Comparison of ENCODE assay signal across 8 cellular contexts in the genomic region with DNA sequence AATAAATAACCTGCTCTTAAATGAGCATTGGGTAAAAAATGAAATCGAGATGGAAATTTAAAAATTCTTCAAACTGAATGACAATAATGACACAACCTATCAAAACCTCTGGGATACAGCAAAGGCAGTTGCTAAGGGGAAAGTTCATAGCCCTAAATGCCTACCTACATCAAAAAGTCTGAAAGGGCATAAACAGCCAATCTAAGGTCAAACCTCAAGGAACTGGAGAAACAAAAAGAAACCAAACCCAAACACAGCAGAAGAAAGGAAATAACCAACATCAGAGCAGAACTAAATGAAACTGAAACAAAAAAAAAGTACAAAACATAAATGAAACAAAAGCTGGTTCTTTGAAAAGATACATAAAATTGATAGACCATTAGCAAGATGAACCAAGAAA.
A peak's percentile ranks its signal among the peaks of the same experiment; 100 is the strongest.
DNase-seq lines count a peak whose midpoint lies in the region; ATAC-seq and TF ChIP-seq lines count a peak whose summit lies in the region.
"Not testable (repeated sequence)": the region's sequence is repeated elsewhere in the genome, so short reads cannot be mapped to it uniquely, and the experiment has no call there.

No MANE protein-coding gene starts in this region.

- H3K4me3 Mint-ChIP-seq in CD8-positive, alpha-beta T cell, result peak overlapping the region; percentile 26
- peak overlapping the region; percentile 34 for H3K4me3 Mint-ChIP-seq in activated CD4-positive, alpha-beta T cell treated with anti-CD3 and anti-CD28 coated beads, Interleukin-2, amount 10 ng/mL, durations not matched to agents 24 days and 14 days
- H3K4me3 Mint-ChIP-seq in activated T-cell treated with anti-CD3 and anti-CD28 coated beads, Interleukin-2, amount 50 U/mL, for 24 hours; natural killer cell: not testable (repeated sequence)
- peak overlapping the region; percentile 64 for H3K4me3 Mint-ChIP-seq in activated naive CD4-positive, alpha-beta T cell treated with anti-CD3 and anti-CD28 coated beads, Interleukin-2, amount 50 U/mL, for 24 hours

- H3K4me1 Mint-ChIP-seq in CD8-positive, alpha-beta T cell (ENCODE audit: low read depth), result peaks cover 11% of the 10 kb centered on the region
- peaks cover 10% of the 10 kb centered on the region for H3K4me1 Mint-ChIP-seq in activated CD4-positive, alpha-beta T cell treated with anti-CD3 and anti-CD28 coated beads, Interleukin-2, amount 10 ng/mL, durations not matched to agents 24 days and 14 days
- H3K4me1 Mint-ChIP-seq in activated T-cell treated with anti-CD3 and anti-CD28 coated beads, Interleukin-2, amount 50 U/mL, for 24 hours (ENCODE audit: low read depth), result peaks cover 17% of the 10 kb centered on the region
- peaks cover 34% of the 10 kb centered on the region for H3K4me1 Mint-ChIP-seq in activated naive CD4-positive, alpha-beta T cell treated with anti-CD3 and anti-CD28 coated beads, Interleukin-2, amount 50 U/mL, for 24 hours
- peaks cover 7 to 12% of the 10 kb centered on the region in 2 donors for H3K4me1 Mint-ChIP-seq in natural killer cell

- CTCF ChIA-PET in CD8-positive, alpha-beta T cell (lab: Charles Lee), result interaction anchor here (0.7 kb wide), 1 partner anchor 10 kb away, joined by 3 read pairs; no protein-coding TSS in a partner anchor

- H3K4me3 ChIP-seq in CD8-positive, alpha-beta T cell (ENCODE audit: low read depth, low read length), result peak overlapping the region; percentile 5

- ATAC-seq in CD8-positive, alpha-beta T cell; natural killer cell: not testable (repeated sequence)

- peak overlapping the region; percentile 69 for H3K27ac Mint-ChIP-seq in CD8-positive, alpha-beta T cell
- H3K27ac Mint-ChIP-seq in activated CD4-positive, alpha-beta T cell treated with anti-CD3 and anti-CD28 coated beads, Interleukin-2, amount 10 ng/mL, durations not matched to agents 24 days and 14 days, result peak overlapping the region; percentile 65
- H3K27ac Mint-ChIP-seq in activated T-cell treated with anti-CD3 and anti-CD28 coated beads, Interleukin-2, amount 50 U/mL, for 24 hours, result peak overlapping the region; percentile 74
- H3K27ac Mint-ChIP-seq in activated naive CD4-positive, alpha-beta T cell treated with anti-CD3 and anti-CD28 coated beads, Interleukin-2, amount 50 U/mL, for 24 hours, result peak overlapping the region; percentile 48
- peak overlapping the region; percentile 2 to 42 for H3K27ac Mint-ChIP-seq in natural killer cell

- H3K9me3 Mint-ChIP-seq in CD8-positive, alpha-beta T cell; natural killer cell: not testable (repeated sequence)
- peaks cover 18% of the 10 kb centered on the region for H3K9me3 Mint-ChIP-seq in activated CD4-positive, alpha-beta T cell treated with anti-CD3 and anti-CD28 coated beads, Interleukin-2, amount 10 ng/mL, durations not matched to agents 24 days and 14 days
- H3K9me3 Mint-ChIP-seq in activated T-cell treated with anti-CD3 and anti-CD28 coated beads, Interleukin-2, amount 50 U/mL, for 24 hours, result peaks cover 17% of the 10 kb centered on the region
- peaks cover 14% of the 10 kb centered on the region for H3K9me3 Mint-ChIP-seq in activated naive CD4-positive, alpha-beta T cell treated with anti-CD3 and anti-CD28 coated beads, Interleukin-2, amount 50 U/mL, for 24 hours

- POLR2A ChIA-PET in CD8-positive, alpha-beta T cell (lab: Charles Lee), result interaction anchor here (0.7 kb wide), 1 partner anchor 41 kb away, joined by 3 read pairs; no protein-coding TSS in a partner anchor

- not testable (repeated sequence) for H3K27ac ChIP-seq in CD8-positive, alpha-beta T cell (ENCODE audit: low read depth, low read length)
- peak overlapping the region; percentile 25 for H3K27ac ChIP-seq in KOPT-K1 (ENCODE audit: low read depth, low read length, poor library complexity, severe bottlenecking)

- intact Hi-C loops in CD8-positive, alpha-beta T cell (cut with DNase I, micrococcal nuclease); activated CD4-positive, alpha-beta T cell treated with anti-CD3 and anti-CD28 coated beads, Interleukin-2, amount 10 ng/mL, durations not matched to agents 24 days and 14 days (cut with micrococcal nuclease); natural killer cell (cut with micrococcal nuclease): not testable (repeated sequence)

- not testable (repeated sequence) for H3K9me3 ChIP-seq in CD8-positive, alpha-beta T cell (ENCODE audit: low read length); KOPT-K1 (ENCODE audit: insufficient read depth, low read length, poor library complexity, severe bottlenecking)

- not testable (repeated sequence) for DNase-seq in CD8-positive, alpha-beta T cell; activated T-cell treated with anti-CD3 and anti-CD28 coated beads, Interleukin-2, amount 50 U/mL, for 24 hours; natural killer cell
- peak; percentile 13 for DNase-seq in RPMI8226
- peak; percentile 67 for DNase-seq in activated CD4-positive, alpha-beta T cell treated with anti-CD3 and anti-CD28 coated beads, Interleukin-2, amount 10 ng/mL, durations not matched to agents 24 days and 14 days
- DNase-seq in central memory CD4-positive, alpha-beta T cell, result peak; percentile 7

- not testable (repeated sequence) for H3K36me3 Mint-ChIP-seq in CD8-positive, alpha-beta T cell; activated CD4-positive, alpha-beta T cell treated with anti-CD3 and anti-CD28 coated beads, Interleukin-2, amount 10 ng/mL, durations not matched to agents 24 days and 14 days (ENCODE audit: low read depth); activated T-cell treated with anti-CD3 and anti-CD28 coated beads, Interleukin-2, amount 50 U/mL, for 24 hours (ENCODE audit: low read depth); activated naive CD4-positive, alpha-beta T cell treated with anti-CD3 and anti-CD28 coated beads, Interleukin-2, amount 50 U/mL, for 24 hours; natural killer cell

- H3K27me3 ChIP-seq in CD8-positive, alpha-beta T cell (ENCODE audit: insufficient read depth, low read length), result not testable (repeated sequence)

- peaks cover 16% of the 10 kb centered on the region for H3K4me1 ChIP-seq in CD8-positive, alpha-beta T cell (ENCODE audit: insufficient read depth, low read length)

- H3K36me3 ChIP-seq in CD8-positive, alpha-beta T cell (ENCODE audit: insufficient read depth, low read length); KOPT-K1 (ENCODE audit: insufficient read depth, low read length): not testable (repeated sequence)

- H3K27me3 Mint-ChIP-seq in CD8-positive, alpha-beta T cell (ENCODE audit: low read depth); activated CD4-positive, alpha-beta T cell treated with anti-CD3 and anti-CD28 coated beads, Interleukin-2, amount 10 ng/mL, durations not matched to agents 24 days and 14 days; activated T-cell treated with anti-CD3 and anti-CD28 coated beads, Interleukin-2, amount 50 U/mL, for 24 hours; activated naive CD4-positive, alpha-beta T cell treated with anti-CD3 and anti-CD28 coated beads, Interleukin-2, amount 50 U/mL, for 24 hours; natural killer cell (ENCODE audit: low read depth in 2 of 2): not testable (repeated sequence)

- not testable (repeated sequence) for TF ChIP-seq CTCF in CD8-positive, alpha-beta T cell (IDR thresholded peaks at IDR 0.05); natural killer cell (IDR thresholded peaks at IDR 0.05)

Comparison
In these comparisons a context has a peak if more than half of its experiments do, and no peak if none do; other contexts are left out.
1. H3K27ac Mint-ChIP-seq: peak in every context shown above with its lines; median percentile 74 in activated T-cell treated with anti-CD3 and anti-CD28 coated beads, Interleukin-2, amount 50 U/mL, for 24 hours; 69 in CD8-positive, alpha-beta T cell; 65 in activated CD4-positive, alpha-beta T cell treated with anti-CD3 and anti-CD28 coated beads, Interleukin-2, amount 10 ng/mL, durations not matched to agents 24 days and 14 days; 48 in activated naive CD4-positive, alpha-beta T cell treated with anti-CD3 and anti-CD28 coated beads, Interleukin-2, amount 50 U/mL, for 24 hours; 22 in natural killer cell.